In the genomic region with DNA sequence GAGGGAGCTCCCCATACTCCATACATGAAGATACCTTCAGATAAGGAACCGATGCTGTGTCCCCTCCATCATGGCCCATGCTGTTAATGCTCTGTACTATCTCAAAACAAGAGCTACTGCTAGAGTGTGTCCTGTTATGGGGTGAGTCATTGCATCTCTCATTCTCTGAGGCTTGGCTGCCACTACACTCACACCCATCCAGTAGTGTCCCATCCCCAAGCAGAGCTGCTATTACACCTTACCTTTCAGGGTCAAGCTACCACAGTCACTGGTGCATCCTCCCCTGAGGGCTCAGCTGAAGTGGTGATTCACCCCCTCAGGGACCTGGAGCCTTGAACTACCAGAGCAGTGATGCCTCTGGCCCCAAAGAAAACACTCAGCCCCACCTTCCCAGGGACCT, we compare ENCODE assay signal across 18 cellular contexts.
"Had no signal": no experiment of that assay in that cellular context is flagged by ENCODE, and none has a peak within 500 bp of the region (broad histone marks: within the 10 kb centered on the region; RNA-seq: fewer than 3 reads in every experiment).

No MANE protein-coding gene starts in this region.

- H3K36me3 Mint-ChIP-seq: neural progenitor cell, T-cell had no signal

- H3K4me1 Mint-ChIP-seq: activated naive CD8-positive, alpha-beta T cell treated with anti-CD3 and anti-CD28 coated beads for 36 hours; naive B cell; neural progenitor cell; T-cell; WTC11 had no signal

- H3K27me3 ChIP-seq: left lung, neural progenitor cell, tibial artery had no signal

- DNase-seq: activated CD4-positive, alpha-beta T cell treated with anti-CD3 and anti-CD28 coated beads, Interleukin-2, amount 50 U/mL, for 48 hours; activated naive CD4-positive, alpha-beta T cell treated with Interleukin-2 at 50 U/mL for 16 hours; activated naive CD8-positive, alpha-beta T cell treated with anti-CD3 and anti-CD28 coated beads for 36 hours; activated T-cell treated with anti-CD3 and anti-CD28 coated beads, Interleukin-2, amount 50 U/mL, for 48 hours; cerebellar nuclear complex; left lung; naive B cell; retina; stimulated activated CD4-positive, alpha-beta T cell treated with anti-CD3 and anti-CD28 coated beads, Interleukin-2, amount 100 ng/mL, for 48 hours; stimulated activated CD8-positive, alpha-beta memory T cell treated with anti-CD3 and anti-CD28 coated beads, Interleukin-4, amount 100 ng/mL, for 48 hours; stimulated activated naive CD4-positive, alpha-beta T cell treated with Interleukin-2 at 50 U/mL for 16 hours; substantia nigra; T-cell; tibial artery had no signal

- H3K27ac ChIP-seq: coronary artery, left lung, neural progenitor cell, tibial artery had no signal

- H3K27ac Mint-ChIP-seq: activated naive CD8-positive, alpha-beta T cell treated with anti-CD3 and anti-CD28 coated beads for 36 hours; neural progenitor cell; T-cell; WTC11 had no signal

- ATAC-seq: left lung, T-cell, WTC11 had no signal

- H3K4me3 Mint-ChIP-seq: activated naive CD8-positive, alpha-beta T cell treated with anti-CD3 and anti-CD28 coated beads for 36 hours; naive B cell; neural progenitor cell; T-cell; WTC11 had no signal

- H3K27me3 Mint-ChIP-seq: activated naive CD8-positive, alpha-beta T cell treated with anti-CD3 and anti-CD28 coated beads for 36 hours; naive B cell; T-cell had no signal

- H3K4me1 ChIP-seq: left lung, neural progenitor cell, tibial artery had no signal

- H3K4me3 ChIP-seq: coronary artery, left lung, lung, neural progenitor cell, tibial artery had no signal

- H3K36me3 ChIP-seq: left lung, neural progenitor cell, tibial artery had no signal
